ENCODE assay signal across 1 cellular context in the genomic region with DNA sequence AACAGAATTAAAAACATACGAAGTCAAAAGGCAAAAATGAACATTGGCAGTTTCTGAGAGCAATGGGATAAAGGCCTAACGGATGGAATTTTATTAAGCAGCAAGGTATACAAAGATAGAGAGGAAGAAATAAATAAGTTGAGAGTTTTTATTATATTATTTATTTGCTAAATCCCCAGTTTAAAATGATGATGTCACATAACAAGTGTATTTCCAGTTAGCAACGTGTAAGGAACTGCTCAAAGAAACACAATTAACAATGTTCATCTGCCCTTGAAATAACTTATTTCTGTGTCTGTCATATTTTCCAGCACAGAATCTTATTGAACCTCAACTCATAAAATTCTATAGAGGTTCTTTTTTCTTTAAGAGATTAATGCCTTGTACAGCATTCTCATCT.
A peak's percentile ranks its signal among the peaks of the same experiment; 100 is the strongest.
TF ChIP-seq lines count a peak whose summit lies in the region.

No MANE protein-coding gene starts in this region.

TF ChIP-seq in HepG2, 621 proteins besides CTCF, POLR2A, EP300 and RAD21 (continued from another document):
- TF ChIP-seq, protein P1, sequence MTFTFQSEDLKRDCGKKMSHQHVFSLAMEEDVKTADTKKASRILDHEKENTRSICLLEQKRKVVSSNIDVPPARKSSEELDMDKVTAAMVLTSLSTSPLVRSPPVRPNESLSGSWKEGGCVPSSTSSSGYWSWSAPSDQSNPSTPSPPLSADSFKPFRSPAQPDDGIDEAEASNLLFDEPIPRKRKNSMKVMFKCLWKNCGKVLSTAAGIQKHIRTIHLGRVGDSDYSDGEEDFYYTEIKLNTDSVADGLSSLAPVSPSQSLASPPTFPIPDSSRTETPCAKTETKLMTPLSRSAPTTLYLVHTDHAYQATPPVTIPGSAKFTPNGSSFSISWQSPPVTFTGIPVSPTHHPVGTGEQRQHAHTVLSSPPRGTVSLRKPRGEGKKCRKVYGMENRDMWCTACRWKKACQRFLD (CRISPR knock-in tag; IDR thresholded peaks at IDR 0.05; ENCODE audit: borderline replicate concordance) = no peak
- TF ChIP-seq ATF7 (IDR thresholded peaks at IDR 0.05) (peak; percentile 74), ATF7 (CRISPR knock-in tag; IDR thresholded peaks at IDR 0.05) (no peak)
